24 cellular contexts compared by ENCODE assay signal in genomic region chr3:135995766-135996165, GRCh38.
"Had no signal": no experiment of that assay in that cellular context is flagged by ENCODE, and none has a peak within 500 bp of the region (broad histone marks: within the 10 kb centered on the region; RNA-seq: fewer than 3 reads in every experiment).

No MANE protein-coding gene starts in this region.

- H3K27ac Mint-ChIP-seq: activated CD4-positive, alpha-beta T cell treated with anti-CD3 and anti-CD28 coated beads for 36 hours; activated naive CD8-positive, alpha-beta T cell; dendritic cell treated with granulocyte-macrophage colony-stimulating factor and Interleukin-4, amounts not matched to agents 40 ng/mL and 50 ng/mL, for 4 days; endodermal cell; naive thymus-derived CD8-positive, alpha-beta T cell; stimulated activated effector memory CD8-positive, alpha-beta T cell treated with anti-CD3 and anti-CD28 coated beads, Interleukin-12 subunit alpha, Interleukin-12 subunit beta, amount 100 ng/mL, for 72 hours; stimulated activated naive CD8-positive, alpha-beta T cell treated with anti-CD3 and anti-CD28 coated beads, Interleukin-15, Interleukin-2, amounts not matched to agents 100 ng/mL and 50 ng/mL, for 24 hours; T-helper 2 cell treated with Interferon-gamma antibody and Interleukin-4, amounts not matched to agents 5 μg/mL and 100 μg/mL, for 36 hours had no signal

- H3K36me3 Mint-ChIP-seq: activated naive CD8-positive, alpha-beta T cell; naive thymus-derived CD8-positive, alpha-beta T cell; stimulated activated effector memory CD8-positive, alpha-beta T cell treated with anti-CD3 and anti-CD28 coated beads, Interleukin-12 subunit alpha, Interleukin-12 subunit beta, amount 100 ng/mL, for 72 hours had no signal

- H3K4me3 ChIP-seq: heart left ventricle, left lung, lower lobe of right lung, right lobe of liver, upper lobe of left lung, vagina had no signal

- H3K27me3 ChIP-seq: heart left ventricle, left lung, right lobe of liver, upper lobe of left lung, vagina had no signal

- H3K27ac ChIP-seq: left lung, lower lobe of right lung, right lobe of liver, upper lobe of left lung, vagina had no signal

- H3K4me1 Mint-ChIP-seq: central memory CD8-positive, alpha-beta T cell; neural crest cell; stimulated activated effector memory CD8-positive, alpha-beta T cell treated with anti-CD3 and anti-CD28 coated beads, Interleukin-12 subunit alpha, Interleukin-12 subunit beta, amount 100 ng/mL, for 72 hours had no signal

- H3K9me3 ChIP-seq: left lung, lower lobe of right lung, right lobe of liver, upper lobe of left lung, vagina had no signal

- H3K4me3 Mint-ChIP-seq: activated CD4-positive, alpha-beta T cell treated with anti-CD3 and anti-CD28 coated beads for 36 hours; activated naive CD8-positive, alpha-beta T cell; central memory CD8-positive, alpha-beta T cell; dendritic cell treated with granulocyte-macrophage colony-stimulating factor and Interleukin-4, amounts not matched to agents 40 ng/mL and 50 ng/mL, for 4 days; endodermal cell; naive thymus-derived CD8-positive, alpha-beta T cell; neural crest cell; stimulated activated effector memory CD8-positive, alpha-beta T cell treated with anti-CD3 and anti-CD28 coated beads, Interleukin-12 subunit alpha, Interleukin-12 subunit beta, amount 100 ng/mL, for 72 hours; stimulated activated naive CD8-positive, alpha-beta T cell treated with anti-CD3 and anti-CD28 coated beads, Interleukin-15, Interleukin-2, amounts not matched to agents 100 ng/mL and 50 ng/mL, for 24 hours; T-helper 2 cell treated with Interferon-gamma antibody and Interleukin-4, amounts not matched to agents 5 μg/mL and 100 μg/mL, for 36 hours had no signal

- DNase-seq: activated CD4-positive, alpha-beta T cell treated with anti-CD3 and anti-CD28 coated beads for 36 hours; activated CD4-positive, CD25-positive, alpha-beta regulatory T cell; activated effector memory CD4-positive, alpha-beta T cell treated with Interleukin-2 at 50 U/mL for 16 hours; activated naive CD4-positive, alpha-beta T cell treated with Interleukin-2 at 50 U/mL for 16 hours; endodermal cell; heart left ventricle; lower lobe of right lung; mesenchymal stem cell; naive thymus-derived CD8-positive, alpha-beta T cell; nucleus accumbens; right lobe of liver; small intestine; stimulated activated CD4-positive, alpha-beta T cell treated with anti-CD3 and anti-CD28 coated beads, Interleukin-4, amount 100 ng/mL, for 24 hours; T-helper 1 cell; upper lobe of left lung had no signal

- H3K9me3 Mint-ChIP-seq: central memory CD8-positive, alpha-beta T cell; dendritic cell treated with granulocyte-macrophage colony-stimulating factor and Interleukin-4, amounts not matched to agents 40 ng/mL and 50 ng/mL, for 4 days; neural crest cell; stimulated activated effector memory CD8-positive, alpha-beta T cell treated with anti-CD3 and anti-CD28 coated beads, Interleukin-12 subunit alpha, Interleukin-12 subunit beta, amount 100 ng/mL, for 72 hours; stimulated activated naive CD8-positive, alpha-beta T cell treated with anti-CD3 and anti-CD28 coated beads, Interleukin-15, Interleukin-2, amounts not matched to agents 100 ng/mL and 50 ng/mL, for 24 hours; T-helper 2 cell treated with Interferon-gamma antibody and Interleukin-4, amounts not matched to agents 5 μg/mL and 100 μg/mL, for 36 hours had no signal

- H3K36me3 ChIP-seq: heart left ventricle, left lung, lower lobe of right lung, right lobe of liver, upper lobe of left lung, vagina had no signal

- H3K27me3 Mint-ChIP-seq: dendritic cell treated with granulocyte-macrophage colony-stimulating factor and Interleukin-4, amounts not matched to agents 40 ng/mL and 50 ng/mL, for 4 days had no signal

- H3K4me1 ChIP-seq: left lung, lower lobe of right lung, right lobe of liver, upper lobe of left lung had no signal
